In genomic region chr19:16382775-16383543, GRCh38 we compare ENCODE assay signal across 8 cellular contexts. TPM values are rescaled to one million over a fixed set of nuclear protein-coding genes. Genes with fewer than 3 reads are reported as not detected.
DNase-seq lines count a peak whose midpoint lies in the region; ATAC-seq and TF ChIP-seq lines count a peak whose summit lies in the region.

No MANE protein-coding gene starts in this region.

- H3K4me3 ChIP-seq in Peyer's patch (no peak overlapping the region), fibroblast of mammary gland (ENCODE audit: control insufficient read depth, low read depth, low read length) (no peak overlapping the region)

- peak overlapping the region; percentile 79 to 95 (median 89) for H3K27ac Mint-ChIP-seq in CD14-positive monocyte
- no peak overlapping the region; the same call in 1 of the 2 replicates for H3K27ac Mint-ChIP-seq in HFFc6
- no peak overlapping the region for H3K27ac Mint-ChIP-seq in activated T-helper 1 cell treated with anti-CD3 and anti-CD28 coated beads, Interleukin-12 subunit alpha, Interleukin-12 subunit beta, Interleukin-2, Interleukin-4 antibody, amounts not matched to agents 30 ng/mL and 10 ng/mL and 1 ng/mL, durations not matched to agents 14 hours and 24 hours and 36 hours
- H3K27ac Mint-ChIP-seq in naive thymus-derived CD8-positive, alpha-beta T cell, result peak overlapping the region in 8 of 10 donors; percentile 90 to 98 (median 98)
- H3K27ac Mint-ChIP-seq in stimulated activated memory B cell treated with anti-CD40 and anti-IgM and Interleukin-4, amounts not matched to agents 10 μg/mL and 1 μg/mL and 100 μg/mL, for 72 hours, result peak overlapping the region; percentile 88

- intact Hi-C loops in CD14-positive monocyte (cut with micrococcal nuclease), result loop anchor here (1.0 to 10.0 kb wide), 4 partner anchors 134 to 338 kb away; no protein-coding TSS in a partner anchor
- intact Hi-C loops in activated T-helper 1 cell treated with anti-CD3 and anti-CD28 coated beads, Interleukin-12 subunit alpha, Interleukin-12 subunit beta, Interleukin-2, Interleukin-4 antibody, amounts not matched to agents 30 ng/mL and 10 ng/mL and 1 ng/mL, durations not matched to agents 14 hours and 24 hours and 36 hours (cut with micrococcal nuclease), result loop anchor here (1.0 to 10.0 kb wide), 3 partner anchors 12 to 758 kb away; no protein-coding TSS in a partner anchor

- peaks cover 22% of the 10 kb centered on the region for H3K4me1 Mint-ChIP-seq in CD14-positive monocyte
- peaks cover 12% of the 10 kb centered on the region; the same call in 1 of the 2 replicates for H3K4me1 Mint-ChIP-seq in HFFc6 (ENCODE audit: low read depth)
- H3K4me1 Mint-ChIP-seq in activated T-helper 1 cell treated with anti-CD3 and anti-CD28 coated beads, Interleukin-12 subunit alpha, Interleukin-12 subunit beta, Interleukin-2, Interleukin-4 antibody, amounts not matched to agents 30 ng/mL and 10 ng/mL and 1 ng/mL, durations not matched to agents 14 hours and 24 hours and 36 hours (ENCODE audit: low read depth), result peaks cover 40% of the 10 kb centered on the region
- peaks cover 35 to 61% (median 53%) of the 10 kb centered on the region in 4 donors for H3K4me1 Mint-ChIP-seq in naive thymus-derived CD8-positive, alpha-beta T cell
- H3K4me1 Mint-ChIP-seq in stimulated activated memory B cell treated with anti-CD40 and anti-IgM and Interleukin-4, amounts not matched to agents 10 μg/mL and 1 μg/mL and 100 μg/mL, for 72 hours, result peaks cover 66% of the 10 kb centered on the region

- H3K36me3 ChIP-seq in Peyer's patch, result peaks cover 0 to 36% (median 3%) of the 10 kb centered on the region in 3 donors

- H3K27me3 ChIP-seq in Peyer's patch, result no peaks in the 10 kb centered on the region

- peak; percentile 56 for DNase-seq in CD14-positive monocyte (ENCODE audit: low spot score)
- peak; percentile 75 for DNase-seq in HFFc6
- peak; percentile 75 to 93 (median 87) for DNase-seq in Peyer's patch
- DNase-seq in activated T-helper 1 cell treated with anti-CD3 and anti-CD28 coated beads, Interleukin-12 subunit alpha, Interleukin-12 subunit beta, Interleukin-2, Interleukin-4 antibody, amounts not matched to agents 30 ng/mL and 10 ng/mL and 1 ng/mL, durations not matched to agents 14 hours and 24 hours and 36 hours (ENCODE audit: low spot score), result peak; percentile 64
- DNase-seq in fibroblast of mammary gland (ENCODE audit: low read depth), result peak; percentile 87
- DNase-seq in naive thymus-derived CD8-positive, alpha-beta T cell, result peak; percentile 66 to 88 (median 76)
- no peak for DNase-seq in DMS79 (lab: John Stamatoyannopoulos, UW)

- peaks cover 0 to 15% (median 10%) of the 10 kb centered on the region in 4 donors for H3K4me1 ChIP-seq in Peyer's patch

- H3K9me3 ChIP-seq in Peyer's patch, result no peaks in the 10 kb centered on the region

- H3K27me3 Mint-ChIP-seq in CD14-positive monocyte (ENCODE audit: low read depth in 3 of 3) (peaks cover 0 to 2% (median 2%) of the 10 kb centered on the region in 3 donors), HFFc6 (ENCODE audit: insufficient read depth) (no peaks in the 10 kb centered on the region)
- H3K27me3 Mint-ChIP-seq in activated T-helper 1 cell treated with anti-CD3 and anti-CD28 coated beads, Interleukin-12 subunit alpha, Interleukin-12 subunit beta, Interleukin-2, Interleukin-4 antibody, amounts not matched to agents 30 ng/mL and 10 ng/mL and 1 ng/mL, durations not matched to agents 14 hours and 24 hours and 36 hours (ENCODE audit: insufficient read depth), result no peaks in the 10 kb centered on the region
- no peaks in the 10 kb centered on the region for H3K27me3 Mint-ChIP-seq in naive thymus-derived CD8-positive, alpha-beta T cell
- no peaks in the 10 kb centered on the region for H3K27me3 Mint-ChIP-seq in stimulated activated memory B cell treated with anti-CD40 and anti-IgM and Interleukin-4, amounts not matched to agents 10 μg/mL and 1 μg/mL and 100 μg/mL, for 72 hours

- no peak for TF ChIP-seq POLR2A in Peyer's patch (IDR thresholded peaks at IDR 0.05)

- POLR2A ChIA-PET in naive thymus-derived CD8-positive, alpha-beta T cell (lab: Charles Lee), result interaction anchor here (0.5 to 34.9 kb wide), 24 partner anchors 18 to 872 kb away, joined by 3 to 4622 read pairs (median 4); partner anchors contain the start of genes AP1M1, FAM32A and KLF2

- H3K36me3 Mint-ChIP-seq in CD14-positive monocyte, result peaks cover 51 to 71% of the 10 kb centered on the region in 2 donors
- peaks cover 9% of the 10 kb centered on the region; the same call in 1 of the 2 replicates for H3K36me3 Mint-ChIP-seq in HFFc6 (ENCODE audit: low read depth)
- peaks cover 21% of the 10 kb centered on the region for H3K36me3 Mint-ChIP-seq in activated T-helper 1 cell treated with anti-CD3 and anti-CD28 coated beads, Interleukin-12 subunit alpha, Interleukin-12 subunit beta, Interleukin-2, Interleukin-4 antibody, amounts not matched to agents 30 ng/mL and 10 ng/mL and 1 ng/mL, durations not matched to agents 14 hours and 24 hours and 36 hours (ENCODE audit: low read depth)
- peaks cover 7 to 28% (median 25%) of the 10 kb centered on the region in 3 donors for H3K36me3 Mint-ChIP-seq in naive thymus-derived CD8-positive, alpha-beta T cell
- peaks cover 60% of the 10 kb centered on the region for H3K36me3 Mint-ChIP-seq in stimulated activated memory B cell treated with anti-CD40 and anti-IgM and Interleukin-4, amounts not matched to agents 10 μg/mL and 1 μg/mL and 100 μg/mL, for 72 hours

- H3K27ac ChIP-seq in Peyer's patch, result peak overlapping the region; percentile 66 to 86 (median 69)

- H3K4me3 Mint-ChIP-seq in CD14-positive monocyte, result peak overlapping the region; percentile 66 to 80
- no peak overlapping the region for H3K4me3 Mint-ChIP-seq in HFFc6
- peak overlapping the region; percentile 62 for H3K4me3 Mint-ChIP-seq in activated T-helper 1 cell treated with anti-CD3 and anti-CD28 coated beads, Interleukin-12 subunit alpha, Interleukin-12 subunit beta, Interleukin-2, Interleukin-4 antibody, amounts not matched to agents 30 ng/mL and 10 ng/mL and 1 ng/mL, durations not matched to agents 14 hours and 24 hours and 36 hours
- peak overlapping the region; percentile 43 to 84 (median 72) for H3K4me3 Mint-ChIP-seq in naive thymus-derived CD8-positive, alpha-beta T cell
- peak overlapping the region; percentile 46 for H3K4me3 Mint-ChIP-seq in stimulated activated memory B cell treated with anti-CD40 and anti-IgM and Interleukin-4, amounts not matched to agents 10 μg/mL and 1 μg/mL and 100 μg/mL, for 72 hours

- ATAC-seq in naive thymus-derived CD8-positive, alpha-beta T cell, result peak; percentile 78
- ATAC-seq in stimulated activated memory B cell treated with anti-CD40 and anti-IgM and Interleukin-4, amounts not matched to agents 10 μg/mL and 1 μg/mL and 100 μg/mL, for 72 hours, result peak; percentile 78

- H3K9me3 Mint-ChIP-seq in CD14-positive monocyte (no peaks in the 10 kb centered on the region), HFFc6 (no peaks in the 10 kb centered on the region)
- H3K9me3 Mint-ChIP-seq in activated T-helper 1 cell treated with anti-CD3 and anti-CD28 coated beads, Interleukin-12 subunit alpha, Interleukin-12 subunit beta, Interleukin-2, Interleukin-4 antibody, amounts not matched to agents 30 ng/mL and 10 ng/mL and 1 ng/mL, durations not matched to agents 14 hours and 24 hours and 36 hours, result no peaks in the 10 kb centered on the region
- peaks cover 0 to 4% (median 0%) of the 10 kb centered on the region in 9 donors for H3K9me3 Mint-ChIP-seq in naive thymus-derived CD8-positive, alpha-beta T cell
- H3K9me3 Mint-ChIP-seq in stimulated activated memory B cell treated with anti-CD40 and anti-IgM and Interleukin-4, amounts not matched to agents 10 μg/mL and 1 μg/mL and 100 μg/mL, for 72 hours, result peaks cover 11% of the 10 kb centered on the region

- TF ChIP-seq CTCF in CD14-positive monocyte (IDR thresholded peaks at IDR 0.05) (peak; percentile 89), HFFc6 (IDR thresholded peaks at IDR 0.05) (peak; percentile 92), Peyer's patch (IDR thresholded peaks at IDR 0.05) (peak; percentile 55 to 87 (median 76)), fibroblast of mammary gland (conservative IDR thresholded peaks at IDR 0.05; ENCODE audit: control insufficient read depth, insufficient read depth, low read depth, low read length) (peak; percentile 83)

RNA-seq across cellular contexts. Expression of gene KLF2, which starts 58.3 kb away (rescaled TPM):
- 10 to 100 TPM; 34.0 to 51.4 TPM for polyA plus RNA-seq in CD14-positive monocyte
- total RNA-seq in HFFc6 (2021; fragmentation: NEBNext Ultra II Directional; extraction: Animal tissue kit (Norgen Biotek cat#: 25700)), result 10 to 100 TPM; 26.4 to 36.8 (median 32.4) TPM
- 100 to 1,000 TPM in 1 of 4 donors, 10 to 100 TPM in 3; 12.1 to 129 (median 37.2) TPM for total RNA-seq in Peyer's patch
- 5.7 TPM in 2 replicates for total RNA-seq in activated T-helper 1 cell treated with anti-CD3 and anti-CD28 coated beads, Interleukin-12 subunit alpha, Interleukin-12 subunit beta, Interleukin-2, Interleukin-4 antibody, amounts not matched to agents 30 ng/mL and 10 ng/mL and 1 ng/mL, durations not matched to agents 14 hours and 24 hours and 36 hours
- total RNA-seq in naive thymus-derived CD8-positive, alpha-beta T cell, result 100 to 1,000 TPM; 386 to 393 TPM
- polyA plus RNA-seq in naive thymus-derived CD8-positive, alpha-beta T cell, result 100 to 1,000 TPM; 115 to 216 (median 166) TPM

Comparison
In these comparisons a context has a peak if more than half of its experiments do, and no peak if none do; other contexts are left out.
1. H3K27ac Mint-ChIP-seq: peak in CD14-positive monocyte (7 of 7), naive thymus-derived CD8-positive, alpha-beta T cell (8 of 10) and stimulated activated memory B cell treated with anti-CD40 and anti-IgM and Interleukin-4, amounts not matched to agents 10 μg/mL and 1 μg/mL and 100 μg/mL, for 72 hours (single experiment); none in HFFc6 (single experiment) and activated T-helper 1 cell treated with anti-CD3 and anti-CD28 coated beads, Interleukin-12 subunit alpha, Interleukin-12 subunit beta, Interleukin-2, Interleukin-4 antibody, amounts not matched to agents 30 ng/mL and 10 ng/mL and 1 ng/mL, durations not matched to agents 14 hours and 24 hours and 36 hours (single experiment).
2. Peak in every context shown above with its lines, with median percentiles within 50 percentile points of each other: CTCF ChIP-seq.